ENCODE assay signal across 8 cellular contexts in the genomic region with DNA sequence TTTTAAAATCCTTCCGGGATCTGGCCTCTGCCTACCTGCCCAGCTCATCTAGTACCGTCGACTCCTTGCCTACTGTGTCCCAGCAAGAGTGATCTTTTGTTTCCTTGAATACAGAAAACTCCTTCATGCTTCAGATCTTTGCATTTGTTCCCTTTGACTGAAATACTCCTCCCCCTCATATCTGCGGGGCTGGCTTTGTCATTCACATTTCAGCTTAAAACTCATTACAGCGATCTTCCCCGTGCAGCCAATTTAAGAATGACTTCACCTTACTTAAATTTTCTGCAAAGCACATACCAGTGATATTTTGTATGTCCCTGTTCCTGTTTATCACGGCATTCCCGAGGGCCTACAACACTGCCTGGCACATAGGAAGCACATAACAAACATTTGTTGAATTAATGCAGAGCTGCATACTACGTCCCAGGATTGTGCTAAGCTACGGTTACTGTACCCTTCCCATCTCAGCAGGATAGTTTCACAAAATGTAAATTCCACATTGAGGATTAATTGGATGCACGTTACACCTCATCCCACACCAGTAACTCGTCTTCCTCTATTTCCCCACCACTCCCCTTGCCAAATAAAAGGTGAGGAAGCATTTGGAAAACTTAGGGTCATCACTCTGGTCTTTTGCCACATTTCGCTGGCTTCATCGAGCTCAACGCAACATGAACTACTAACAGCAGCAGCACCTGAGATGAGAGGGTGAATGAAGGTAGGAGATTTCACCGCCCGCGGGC. TPM values are rescaled to one million over a fixed set of nuclear protein-coding genes. Genes with fewer than 3 reads are reported as not detected.
A peak's percentile ranks its signal among the peaks of the same experiment; 100 is the strongest.
DNase-seq lines count a peak whose midpoint lies in the region; ATAC-seq and TF ChIP-seq lines count a peak whose summit lies in the region.

No MANE protein-coding gene starts in this region.

- peak overlapping the region; percentile 80 for H3K4me3 Mint-ChIP-seq in activated T-cell treated with anti-CD3 and anti-CD28 coated beads, Interleukin-2, amount 50 U/mL, for 24 hours

- no peak for TF ChIP-seq CTCF in right lobe of liver (IDR thresholded peaks at IDR 0.05)

- intact Hi-C loops in right lobe of liver (cut with DNase I) = no loop called here

- H3K4me1 Mint-ChIP-seq in activated T-cell treated with anti-CD3 and anti-CD28 coated beads, Interleukin-2, amount 50 U/mL, for 24 hours (ENCODE audit: low read depth) = peaks cover 12% of the 10 kb centered on the region

- TF ChIP-seq POLR2A in right lobe of liver (IDR thresholded peaks at IDR 0.05) = no peak

- no peaks in the 10 kb centered on the region for H3K27me3 Mint-ChIP-seq in activated T-cell treated with anti-CD3 and anti-CD28 coated beads, Interleukin-2, amount 50 U/mL, for 24 hours

- peak overlapping the region; percentile 94 for H3K27ac Mint-ChIP-seq in activated T-cell treated with anti-CD3 and anti-CD28 coated beads, Interleukin-2, amount 50 U/mL, for 24 hours

- H3K36me3 ChIP-seq in right lobe of liver = no peaks in the 10 kb centered on the region
- peaks cover 4% of the 10 kb centered on the region for H3K36me3 ChIP-seq in thymus (ENCODE audit: control insufficient read depth, insufficient read depth)

- no peaks in the 10 kb centered on the region for H3K9me3 Mint-ChIP-seq in activated T-cell treated with anti-CD3 and anti-CD28 coated beads, Interleukin-2, amount 50 U/mL, for 24 hours

- H3K9me3 ChIP-seq in right lobe of liver (no peaks in the 10 kb centered on the region), thymus (ENCODE audit: control insufficient read depth) (no peaks in the 10 kb centered on the region)

- ATAC-seq in right lobe of liver (no peak), GM18909 (IDR thresholded peaks at IDR 0.05; ENCODE audit: poor library complexity, unreplicated experiment) (no peak)

- H3K27me3 ChIP-seq in right lobe of liver (no peaks in the 10 kb centered on the region), thymus (ENCODE audit: control insufficient read depth, insufficient read depth) (no peaks in the 10 kb centered on the region)

- WGBS in right lobe of liver (ENCODE audit: insufficient coverage, low coverage, low lambda C conversion rate, missing lambda C conversion rate) = 44% methylated on average over 14 of the region's 18 CpGs
- WGBS in thymus = 44% methylated on average over 18 of the region's 18 CpGs

- H3K4me3 ChIP-seq in right lobe of liver (peak overlapping the region; percentile 85 to 96 (median 86)), thymus (ENCODE audit: low read length) (peak overlapping the region; percentile 86)

- no peak for DNase-seq in activated T-cell treated with anti-CD3 and anti-CD28 coated beads, Interleukin-2, amount 50 U/mL, for 24 hours
- no peak for DNase-seq in activated T-cell treated with anti-CD3 and anti-CD28 coated beads, Interleukin-2, amount 50 U/mL, for 48 hours
- no peak for DNase-seq in right lobe of liver
- no peak for DNase-seq in SKM-1 (lab: John Stamatoyannopoulos, UW; ENCODE audit: unreplicated experiment)
- DNase-seq in activated CD4-positive, CD25-positive, alpha-beta regulatory T cell (lab: John Stamatoyannopoulos, UW) = no peak

- peaks cover 0 to 12% (median 6%) of the 10 kb centered on the region in 4 donors for H3K4me1 ChIP-seq in right lobe of liver
- H3K4me1 ChIP-seq in thymus (ENCODE audit: control insufficient read depth, insufficient read depth, low read length) = peaks cover 15% of the 10 kb centered on the region

- H3K27ac ChIP-seq in angular gyrus (ENCODE audit: low read depth, low read length) (peak overlapping the region; percentile 91), right lobe of liver (peak overlapping the region in 2 of 3 donors; percentile 25 to 95), thymus (ENCODE audit: low read depth) (peak overlapping the region; percentile 87)

- H3K36me3 Mint-ChIP-seq in activated T-cell treated with anti-CD3 and anti-CD28 coated beads, Interleukin-2, amount 50 U/mL, for 24 hours (ENCODE audit: low read depth) = peaks cover 10% of the 10 kb centered on the region

RNA-seq across cellular contexts. Expression of a gene that starts 0.8 kb away (rescaled TPM):
- 10 to 100 TPM in 3 of 6 experiments, 1 to 10 TPM in 3; 7.0 to 14.2 (median 9.9) TPM for total RNA-seq in right lobe of liver
- 14.7 TPM for polyA plus RNA-seq in thymus
